Comparison of ENCODE assay signal across 15 cellular contexts in genomic region chr15:77607894-77608261, GRCh38. TPM values are rescaled to one million over a fixed set of nuclear protein-coding genes. Genes with fewer than 3 reads are reported as not detected.
DNase-seq lines count a peak whose midpoint lies in the region; ATAC-seq, FAIRE-seq and TF ChIP-seq lines count a peak whose summit lies in the region.
"Had no signal": no experiment of that assay in that cellular context is flagged by ENCODE, and none has a peak within 500 bp of the region (broad histone marks: within the 10 kb centered on the region; RNA-seq: fewer than 3 reads in every experiment).

No MANE protein-coding gene starts in this region.

- TF ChIP-seq RAD21 in K562 (CRISPR knock-in tag; conservative IDR thresholded peaks at IDR 0.05 in 1 of 2, IDR thresholded peaks at IDR 0.05 in 1 of 2) = no peak

- H2BK120ac ChIP-seq in neuronal stem cell (ENCODE audit: low read depth, low read length) = no peak overlapping the region

- H3K9me3 ChIP-seq in K562 (replicated peaks; ENCODE audit: control insufficient read depth, insufficient read depth, low read depth, low read length) (no peaks in the 10 kb centered on the region), neuronal stem cell (replicated peaks in 1 of 2; ENCODE audit: control insufficient read depth in 2 of 2, insufficient read depth in 1 of 2, low read depth in 1 of 2, low read length in 2 of 2) (no peaks in the 10 kb centered on the region), testis (no peaks in the 10 kb centered on the region)

- intact Hi-C loops in K562 (cut with micrococcal nuclease) = no loop called here
- intact Hi-C loops in testis (cut with DNase I; ENCODE audit: low total_unique reads) = no loop called here

- peak overlapping the region; percentile 88 for H3K18ac ChIP-seq in neuronal stem cell (ENCODE audit: low read length)

- CTCF ChIA-PET in K562 (lab: Yijun Ruan, JAX; ENCODE audit: low intra/inter-chr PET ratio) = no interaction called here

- H3K4me2 ChIP-seq in K562 (ENCODE audit: insufficient read depth, low read length) (no peak overlapping the region), neuronal stem cell (ENCODE audit: insufficient read depth, low read length, poor library complexity, severe bottlenecking) (no peak overlapping the region)
- H3K4me2 ChIP-seq: GM23338 had no signal

- H3K14ac ChIP-seq in neuronal stem cell (ENCODE audit: low read length) = no peak overlapping the region

- H3K4ac ChIP-seq in neuronal stem cell (ENCODE audit: low read length) = no peak overlapping the region

- 59% methylated on average over 5 of the region's 5 CpGs for whole genome bisulfite sequencing in K562 (ENCODE audit: insufficient coverage, low coverage, missing lambda C conversion rate)
- no CpG with 5 or more reads among the region's 5 CpGs for WGBS in neuronal stem cell (ENCODE audit: extremely low coverage in 2 of 2, insufficient read length in 2 of 2, insufficient replicate concordance in 1 of 2), 2 donors
- WGBS in testis, 2 donors = 95% methylated on average over 5 of the region's 5 CpGs; no CpG with 5 or more reads in 1 of the 2 donors

- TF ChIP-seq CTCF in K562 (IDR thresholded peaks at IDR 0.05 in 2 of 3, conservative IDR thresholded peaks at IDR 0.05 in 1 of 3; ENCODE audit: insufficient read depth in 2 of 3, low read depth in 1 of 3, low read length in 3 of 3) = no peak
- TF ChIP-seq CTCF in testis (IDR thresholded peaks at IDR 0.05) = no peak

- H3K27me3 ChIP-seq in H7 (ENCODE audit: control insufficient read depth, insufficient read depth, low read length) = no peaks in the 10 kb centered on the region
- no peaks in the 10 kb centered on the region for H3K27me3 ChIP-seq in K562 (ENCODE audit: control insufficient read depth in 2 of 2, insufficient read depth in 2 of 2, low read length in 2 of 2)
- no peaks in the 10 kb centered on the region for H3K27me3 ChIP-seq in neuronal stem cell (ENCODE audit: control insufficient read depth in 3 of 3, insufficient read depth in 3 of 3, low read depth in 1 of 3, low read length in 3 of 3)
- no peaks in the 10 kb centered on the region for H3K27me3 ChIP-seq in testis

- H4K91ac ChIP-seq in neuronal stem cell (ENCODE audit: low read depth, low read length, poor library complexity) = no peak overlapping the region

- H3K9me1 ChIP-seq in K562 (ENCODE audit: control insufficient read depth, insufficient read depth, low read length) = no peaks in the 10 kb centered on the region

- H2AFZ ChIP-seq in K562 (ENCODE audit: low read depth, low read length) (peak overlapping the region; percentile 81), neuronal stem cell (ENCODE audit: low read length) (peak overlapping the region; percentile 27)
- H2AFZ ChIP-seq: GM23338 had no signal

- in situ Hi-C loops in K562 (cut with MboI) = no loop called here

- H3K4me3 ChIP-seq in H7 (ENCODE audit: insufficient read depth, low read depth, low read length) (no peak overlapping the region), K562 (no peak overlapping the region), neuronal stem cell (ENCODE audit: low read length in 2 of 2) (no peak overlapping the region), testis (no peak overlapping the region)
- H3K4me3 ChIP-seq: GM23338 had no signal

- H3K4me1 ChIP-seq in K562 (replicated peaks in 1 of 2; ENCODE audit: control insufficient read depth in 2 of 2, insufficient read depth in 2 of 2, low read length in 2 of 2) (peaks cover 36 to 47% of the 10 kb centered on the region in 2 experiments), neuronal stem cell (ENCODE audit: control insufficient read depth in 2 of 2, insufficient read depth in 1 of 2, low read depth in 1 of 2, low read length in 2 of 2) (peaks cover 59 to 63% of the 10 kb centered on the region in 2 donors), testis (peaks cover 4% of the 10 kb centered on the region)

- H3K79me1 ChIP-seq in neuronal stem cell (ENCODE audit: low read depth, low read length) = no peaks in the 10 kb centered on the region

- no TSS peak for BruUV-seq in K562 (replicated peaks; lab: Mats Ljungman, UMichigan)

- peak overlapping the region; percentile 56 for H2AK5ac ChIP-seq in neuronal stem cell (ENCODE audit: low read depth, low read length)

- H2BK12ac ChIP-seq in neuronal stem cell (ENCODE audit: low read length) = peak overlapping the region; percentile 53

- H3K36me3 ChIP-seq in H7 (replicated peaks; ENCODE audit: control insufficient read depth, insufficient read depth, low read length) (no peaks in the 10 kb centered on the region), K562 (ENCODE audit: control insufficient read depth, insufficient read depth, low read length) (no peaks in the 10 kb centered on the region), neuronal stem cell (replicated peaks in 1 of 2; ENCODE audit: control insufficient read depth in 2 of 2, insufficient read depth in 2 of 2, low read length in 2 of 2) (peaks cover under 1% of the 10 kb centered on the region in 2 donors), testis (ENCODE audit: low read depth, missing control alignments) (no peaks in the 10 kb centered on the region)

- no peak for TF ChIP-seq EP300 in K562 (IDR thresholded peaks at IDR 0.05; ENCODE audit: low read length)

- H2BK15ac ChIP-seq in neuronal stem cell (ENCODE audit: low read length) = peak overlapping the region; percentile 71

- no peak for FAIRE-seq in K562 (lab: Jason Lieb, UNC)
- FAIRE-seq: kidney had no signal

- H3K9ac ChIP-seq in K562 (ENCODE audit: insufficient read depth in 1 of 2, low read depth in 2 of 2, low read length in 2 of 2) (no peak overlapping the region; a peak in 1 of 4 replicates), neuronal stem cell (ENCODE audit: low read depth, low read length, poor library complexity) (no peak overlapping the region)

- H3K23ac ChIP-seq in neuronal stem cell (ENCODE audit: low read depth, low read length, poor library complexity) = no peak overlapping the region

- POLR2A ChIA-PET in K562 (lab: Yijun Ruan, JAX) = interaction anchor here (0.6 to 0.9 kb wide), 2 partner anchors 11 to 1111 kb away, joined by 3 to 5 read pairs; no protein-coding TSS in a partner anchor

- H3K79me2 ChIP-seq in K562 (ENCODE audit: control insufficient read depth, insufficient read depth, low read length) = no peaks in the 10 kb centered on the region

- ATAC-seq in K562 = peak; percentile 31
- ATAC-seq: activated T-cell treated with anti-CD3 and anti-CD28 coated beads, Interleukin-2, amount 50 U/mL, for 4 hours; GM23338 had no signal

- TF ChIP-seq POLR2A in K562 (conservative IDR thresholded peaks at IDR 0.05) (no peak), testis (IDR thresholded peaks at IDR 0.05) (no peak)

- H3K27ac ChIP-seq in K562 (ENCODE audit: extremely low read depth, low read depth, low read length) = peak overlapping the region; percentile 39; the same call in 1 of the 3 replicates
- H3K27ac ChIP-seq in neuronal stem cell (replicated peaks; ENCODE audit: low read length) = no peak overlapping the region
- no peak overlapping the region for H3K27ac ChIP-seq in testis

- H4K20me1 ChIP-seq in K562 (replicated peaks; ENCODE audit: control insufficient read depth, insufficient read depth, low read length) = no peaks in the 10 kb centered on the region

- H4K8ac ChIP-seq in neuronal stem cell (ENCODE audit: low read depth, low read length) = no peak overlapping the region

- H2BK5ac ChIP-seq in neuronal stem cell (ENCODE audit: low read length) = peak overlapping the region; percentile 90

- DNase-seq in H7 = peak; percentile 49
- peak; percentile 92 for DNase-seq in NCI-H2171 treated with DMSO at 0.1 percent for 48 hours (lab: John Stamatoyannopoulos, UW)
- DNase-seq in K562 (ENCODE audit: extremely low read depth in 1 of 4, low spot score in 3 of 4) = no peak
- no peak for DNase-seq in neuronal stem cell (ENCODE audit: low spot score)
- no peak for DNase-seq in testis
- DNase-seq in middle frontal gyrus (ENCODE audit: extremely low spot score, low spot score) = no peak
- DNase-seq in OCI-M2 (lab: John Stamatoyannopoulos, UW; ENCODE audit: unreplicated experiment) = no peak
- DNase-seq: activated CD4-positive, CD25-positive, alpha-beta regulatory T cell treated with anti-CD3 and anti-CD28 coated beads, Interleukin-2, amount 50 U/mL, for 72 hours; activated T-cell treated with anti-CD3 and anti-CD28 coated beads, Interleukin-2, amount 50 U/mL, for 4 hours; NCI-H1930; stimulated activated CD4-positive, alpha-beta T cell treated with anti-CD3 and anti-CD28 coated beads, Interleukin-2, amount 100 ng/mL, for 48 hours had no signal

TF ChIP-seq in K562, 482 proteins besides CTCF, POLR2A, EP300 and RAD21 (continues in another document):
- TF ChIP-seq CEBPG (CRISPR knock-in tag; IDR thresholded peaks at IDR 0.05) = 0 out of 2 replicates have a peak, but pooled peaks have one; percentile 27
- TF ChIP-seq CEBPG (tag; conservative IDR thresholded peaks at IDR 0.05 in 1 of 2, IDR thresholded peaks at IDR 0.05 in 1 of 2) = 0 out of 4 replicates have a peak, but pooled peaks of 1 of the 2 experiments have one; percentile 48
- no peak for TF ChIP-seq ARID2 (IDR thresholded peaks at IDR 0.05)
- TF ChIP-seq DACH1 (IDR thresholded peaks at IDR 0.05; ENCODE audit: partially characterized antibody) = no peak

RNA-seq across cellular contexts. Expression of gene LINGO1, which starts 24.8 kb away (rescaled TPM):
- 10.6 and 11.9 TPM in 2 replicates for total RNA-seq in H7 (2014; rRNA removed; shearing (Covaris generic))
- 11.5 and 26.9 TPM in 2 replicates for total RNA-seq in K562 (2011; cell fraction: chromatin; rRNA removed; ENCODE audit: low replicate concordance)
- 18.7 and 19.2 TPM in 2 replicates for total RNA-seq in K562 (2011; cell fraction: nucleolus; rRNA removed)
- total RNA-seq in K562 (2011; cell fraction: nucleoplasm; rRNA removed) = 24.1 and 38.6 TPM in 2 replicates
- total RNA-seq in K562 (2014; rRNA removed) (2.1 and 3.3 TPM in 2 replicates), K562 (2014; rRNA removed; fragmentation: Illumina TruSeq; extraction: Trizol) (0.65 and 0.73 TPM in 2 replicates), K562 (2015; rRNA removed; fragmentation: Illumina TruSeq; extraction: Trizol) (2.0 TPM in 2 replicates), K562 (2021) (14.3 and 14.8 TPM in 2 replicates), testis (10 to 100 TPM; 16.6 to 22.4 TPM)
- polyA plus RNA-seq in K562 (2011; rRNA removed) (12.4 and 19.4 TPM in 2 replicates), K562 (2014; fragmentation: Illumina TruSeq; extraction: Trizol) (15.3 and 19.0 TPM in 2 replicates), K562 (2014; fragmentation: Nextera tagmentation; extraction: Ambion mirVana) (under 1 TPM; 0.07 to 0.08 TPM), K562 (2014; rRNA removed) (8.1 and 9.3 TPM in 2 replicates), testis (ENCODE audit: insufficient read depth, low read depth, low replicate concordance) (16.7 TPM)
- polyA plus RNA-seq in K562 (2011; cell fraction: cytosol; rRNA removed) = 14.2 and 25.6 TPM in 2 replicates
- polyA plus RNA-seq in K562 (2011; cell fraction: nucleus; rRNA removed) = 10.6 and 19.2 TPM in 2 replicates
- 8.0 and 8.2 TPM in 2 replicates for polyA plus RNA-seq in K562 (2012)
- polyA minus RNA-seq in K562 (2011; rRNA and poly(A)+ RNA removed) = 5.8 and 8.8 TPM in 2 replicates
- polyA minus RNA-seq in K562 (2011; cell fraction: cytosol; rRNA and poly(A)+ RNA removed) = 14.6 and 15.2 TPM in 2 replicates
- 3.4 and 3.8 TPM in 2 replicates for polyA minus RNA-seq in K562 (2011; cell fraction: nucleus; rRNA and poly(A)+ RNA removed)
- 61.3 TPM for polyA plus RNA-seq in neuronal stem cell (2013, experiment 1 of 2)
- polyA plus RNA-seq in neuronal stem cell (2013, experiment 2 of 2) = 62.0 TPM
- total RNA-seq: activated T-cell treated with anti-CD3 and anti-CD28 coated beads, Interleukin-2, amount 50 U/mL, for 4 hours; pulmonary artery endothelial cell; T-helper 1 cell treated with Interleukin-12 subunit alpha and Interleukin-12 subunit beta and Interleukin-4 antibody, amounts not matched to agents 30 ng/mL and 1 ng/mL, for 36 hours had no signal

Comparison
In these comparisons a context has a peak if more than half of its experiments do, and no peak if none do; other contexts are left out.
1. DNase-seq: peak in H7 (single experiment) and NCI-H2171 treated with DMSO at 0.1 percent for 48 hours (single experiment); none in K562 (0 of 4), neuronal stem cell (single experiment), testis (single experiment), middle frontal gyrus (single experiment) and OCI-M2 (single experiment).